ENCODE assay signal across 18 cellular contexts in genomic region chr16:68605746-68606145, GRCh38. TPM values are rescaled to one million over a fixed set of nuclear protein-coding genes. Genes with fewer than 3 reads are reported as not detected.
DNase-seq lines count a peak whose midpoint lies in the region; ATAC-seq, FAIRE-seq and TF ChIP-seq lines count a peak whose summit lies in the region.
"Had no signal": no experiment of that assay in that cellular context is flagged by ENCODE, and none has a peak within 500 bp of the region (broad histone marks: within the 10 kb centered on the region; RNA-seq: fewer than 3 reads in every experiment).

No MANE protein-coding gene starts in this region.

- no peak for TF ChIP-seq POLR2A in HepG2 (IDR thresholded peaks at IDR 0.05; ENCODE audit: insufficient read depth in 1 of 2, low read depth in 2 of 2, low read length in 2 of 2)

- CTCF ChIA-PET in HepG2 (lab: Yijun Ruan, JAX; ENCODE audit: low intra/inter-chr PET ratio, low total read pairs) = no interaction called here

- H4K20me1 ChIP-seq in HepG2 (ENCODE audit: insufficient read depth, low read length) = no peaks in the 10 kb centered on the region

- H3K79me2 ChIP-seq in HepG2 (ENCODE audit: insufficient read depth, low read length) = no peaks in the 10 kb centered on the region

- no peak overlapping the region for H3K9ac ChIP-seq in HepG2 (ENCODE audit: insufficient read depth, low read depth, low read length)

- DNase-seq in ELF-1 (ENCODE audit: low read depth, low spot score) (peak; percentile 20), HTR-8/SVneo (ENCODE audit: insufficient read length, low spot score) (no peak), choroid plexus epithelial cell (ENCODE audit: low read depth) (peak; percentile 31), HepG2 (ENCODE audit: low spot score) (no peak), substantia nigra (lab: John Stamatoyannopoulos, UW) (no peak), nucleus accumbens (lab: John Stamatoyannopoulos, UW) (no peak)
- DNase-seq: AML-193; COR-L47; effector memory CD4-positive, alpha-beta T cell; NCI-H1092; NCI-H2107; NCI-H82; thyroid gland; WERI-Rb-1 had no signal

- in situ Hi-C loops in HepG2 (cut with HindIII; ENCODE audit: extremely low pct_ligation_motif_present, low pct_unique_long_range_greater_than_20kb) = no loop called here

- H3K9me3 ChIP-seq in HepG2 (ENCODE audit: low read length) = no peaks in the 10 kb centered on the region
- H3K9me3 ChIP-seq: pancreas, thyroid gland had no signal

- H3K27me3 ChIP-seq in HepG2 (ENCODE audit: control insufficient read depth in 1 of 2, insufficient read depth in 2 of 2, low read length in 2 of 2) = no peaks in the 10 kb centered on the region
- H3K27me3 ChIP-seq: pancreas, thyroid gland had no signal

- no peak overlapping the region for H3K27ac ChIP-seq in HepG2 (ENCODE audit: extremely low read length, insufficient read depth, low read length)
- no peak overlapping the region for H3K27ac ChIP-seq in substantia nigra (ENCODE audit: low read depth, low read length, poor library complexity, severe bottlenecking)
- H3K27ac ChIP-seq: pancreas, thyroid gland, WERI-Rb-1 had no signal

- H3K4me2 ChIP-seq in HepG2 (ENCODE audit: low read depth, low read length) = no peak overlapping the region

- no peaks in the 10 kb centered on the region for H3K36me3 ChIP-seq in HepG2 (replicated peaks in 1 of 2; ENCODE audit: control insufficient read depth in 1 of 2, insufficient read depth in 2 of 2, low read length in 2 of 2)
- H3K36me3 ChIP-seq: pancreas, thyroid gland, WERI-Rb-1 had no signal

- no peak for TF ChIP-seq RAD21 in HepG2 (CRISPR knock-in tag; IDR thresholded peaks at IDR 0.05)

- no peak for TF ChIP-seq EP300 in HepG2 (IDR thresholded peaks at IDR 0.05; ENCODE audit: low read depth in 2 of 2, low read length in 2 of 2)
- no peak for TF ChIP-seq EP300 in HepG2 (CRISPR knock-in tag; IDR thresholded peaks at IDR 0.05; ENCODE audit: borderline replicate concordance)

- H2AFZ ChIP-seq in HepG2 (ENCODE audit: low read length) = no peak overlapping the region

- no peak overlapping the region for H3K4me3 ChIP-seq in choroid plexus epithelial cell (ENCODE audit: low read depth, low read length)
- no peak overlapping the region for H3K4me3 ChIP-seq in HepG2 (replicated peaks in 1 of 3; ENCODE audit: insufficient read depth in 1 of 3, low read depth in 2 of 3, low read length in 3 of 3)
- H3K4me3 ChIP-seq: pancreas, thyroid gland had no signal

- ATAC-seq in HepG2 (peak; percentile 42), HG02798 (IDR thresholded peaks at IDR 0.05; ENCODE audit: poor library complexity, unreplicated experiment) (no peak), HG02981 (IDR thresholded peaks at IDR 0.05; ENCODE audit: unreplicated experiment) (no peak)
- ATAC-seq: pancreas had no signal

- no peaks in the 10 kb centered on the region for H3K4me1 ChIP-seq in HepG2 (ENCODE audit: insufficient read depth, low read length)
- H3K4me1 ChIP-seq: pancreas, thyroid gland had no signal

- 31% methylated on average over 5 of the region's 5 CpGs for WGBS in HepG2 (ENCODE audit: low lambda C conversion rate)

- FAIRE-seq in HTR-8/SVneo (lab: Jason Lieb, UNC) (peak; percentile 9), HepG2 (lab: Jason Lieb, UNC) (no peak)
- FAIRE-seq: G401.6, pancreas had no signal

- intact Hi-C loops in HepG2 (cut with micrococcal nuclease; ENCODE audit: unreplicated experiment) = no loop called here

- no TSS peak for BruUV-seq in HepG2 (replicated peaks; lab: Mats Ljungman, UMichigan)

- TF ChIP-seq CTCF in choroid plexus epithelial cell (conservative IDR thresholded peaks at IDR 0.05; ENCODE audit: low read depth, low read length) (no peak), HepG2 (CRISPR knock-in tag; IDR thresholded peaks at IDR 0.05) (no peak)

- POLR2A ChIA-PET in HepG2 (lab: Yijun Ruan, JAX) = no interaction called here

TF ChIP-seq in HepG2, 621 proteins besides CTCF, POLR2A, EP300 and RAD21:
- TF ChIP-seq SOX5 (CRISPR knock-in tag; IDR thresholded peaks at IDR 0.05; ENCODE audit: borderline replicate concordance) = no peak
- TF ChIP-seq ISX (CRISPR knock-in tag; conservative IDR thresholded peaks at IDR 0.05) = no peak
- TF ChIP-seq CEBPB (IDR thresholded peaks at IDR 0.05; ENCODE audit: borderline replicate concordance, low read depth, low read length) = peak; percentile 21; the same call in 1 of the 2 replicates
- TF ChIP-seq SP1 (IDR thresholded peaks at IDR 0.05) = no peak
- no peak for TF ChIP-seq SP1 (CRISPR knock-in tag; IDR thresholded peaks at IDR 0.05)
TF ChIP-seq in HepG2: peak in this region for 1.

RNA-seq across cellular contexts. Expression of gene CDH3, which starts 39.4 kb away (rescaled TPM):
- total RNA-seq in HepG2 (2016; rRNA removed; fragmentation: Illumina TruSeq; extraction: Trizol) = not detected in 2 replicates
- not detected in 2 replicates for total RNA-seq in HepG2 (2016; cell fraction: cytosol; rRNA removed; fragmentation: Illumina TruSeq; extraction: Trizol; ENCODE audit: low read depth)
- total RNA-seq in HepG2 (2016; cell fraction: insoluble cytoplasmic fraction; rRNA removed; fragmentation: Illumina TruSeq; extraction: Trizol) = not detected in 2 replicates
- not detected in 2 replicates for total RNA-seq in HepG2 (2016; cell fraction: membrane; rRNA removed; fragmentation: Illumina TruSeq; extraction: Trizol)
- total RNA-seq in HepG2 (2016; cell fraction: nucleus; rRNA removed; fragmentation: Illumina TruSeq; extraction: Trizol) = 0.22 TPM in 1 of 2 replicates, not detected in the other
- polyA plus RNA-seq in HepG2 (2011; rRNA removed) = 0.11 and 0.57 TPM in 2 replicates
- polyA plus RNA-seq in HepG2 (2011; cell fraction: cytosol; rRNA removed) = 0.09 and 0.32 TPM in 2 replicates
- polyA plus RNA-seq in HepG2 (2011; cell fraction: nucleus; rRNA removed) = 0.19 and 0.23 TPM in 2 replicates
- 0.12 and 0.25 TPM in 2 replicates for polyA plus RNA-seq in HepG2 (2012)
- polyA plus RNA-seq in HepG2 (2016; cell fraction: cytosol; fragmentation: Illumina TruSeq; extraction: Trizol; ENCODE audit: low read depth) = not detected in 2 replicates
- polyA plus RNA-seq in HepG2 (2016; cell fraction: insoluble cytoplasmic fraction; fragmentation: Illumina TruSeq; extraction: Trizol; ENCODE audit: low read depth) = 0.22 TPM in 1 of 2 replicates, not detected in the other
- polyA plus RNA-seq in HepG2 (2016; cell fraction: membrane; fragmentation: Illumina TruSeq; extraction: Trizol; ENCODE audit: low read depth) = not detected in 2 replicates
- polyA plus RNA-seq in HepG2 (2016; cell fraction: nucleus; fragmentation: Illumina TruSeq; extraction: Trizol; ENCODE audit: insufficient read depth, low read depth) = not detected in 2 replicates
- polyA minus RNA-seq in HepG2 (2011; rRNA and poly(A)+ RNA removed; ENCODE audit: low replicate concordance) = 1.1 TPM in 1 of 2 replicates, not detected in the other
- not detected in 2 replicates for polyA minus RNA-seq in HepG2 (2011; cell fraction: cytosol; rRNA and poly(A)+ RNA removed)
- not detected in 2 replicates for polyA minus RNA-seq in HepG2 (2011; cell fraction: nucleus; rRNA and poly(A)+ RNA removed)

Comparison
In these comparisons a context has a peak if more than half of its experiments do, and no peak if none do; other contexts are left out.
1. DNase-seq: peak in ELF-1 (single experiment) and choroid plexus epithelial cell (single experiment); none in HTR-8/SVneo (single experiment), HepG2 (single experiment), substantia nigra (0 of 49) and nucleus accumbens (0 of 56).